In the genomic region with DNA sequence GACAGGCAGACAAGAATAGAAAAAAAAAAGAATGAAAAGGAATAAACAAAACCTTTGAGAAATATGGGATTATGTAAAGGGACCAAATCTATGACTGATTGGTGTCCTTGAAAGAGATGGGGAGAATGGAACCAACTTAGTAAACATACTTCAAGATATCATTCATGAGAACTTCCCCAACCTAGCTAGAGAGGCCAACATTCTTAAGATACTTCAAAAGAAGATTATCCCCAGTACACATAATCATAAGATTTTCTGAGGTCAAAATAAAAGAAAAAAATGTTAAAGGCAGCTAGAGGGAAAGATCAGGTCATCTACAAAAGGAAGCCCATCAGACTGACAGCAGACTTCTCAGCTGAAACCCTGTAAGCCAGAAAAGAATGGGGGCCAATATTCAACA, we compare ENCODE assay signal across 27 cellular contexts.
"Had no signal": no experiment of that assay in that cellular context is flagged by ENCODE, and none has a peak within 500 bp of the region (broad histone marks: within the 10 kb centered on the region; RNA-seq: fewer than 3 reads in every experiment).

No MANE protein-coding gene starts in this region.

- H3K4me3 ChIP-seq: heart right ventricle, hepatocyte, left ventricle myocardium inferior, lung, neural progenitor cell, ovary, prostate gland, spleen, suprapubic skin, thoracic aorta, tibial artery, upper lobe of right lung had no signal

- H2AFZ ChIP-seq: hepatocyte, neural progenitor cell had no signal

- DNase-seq: heart right ventricle; left ventricle myocardium inferior; mesendoderm; naive B cell; natural killer cell; nephron progenitor cell; ovary; posterior cingulate gyrus; retina; right cardiac atrium; small intestine; spleen; stimulated activated CD4-positive, alpha-beta T cell treated with anti-CD3 and anti-CD28 coated beads, Interleukin-4, amount 100 ng/mL, for 24 hours; stimulated activated naive CD4-positive, alpha-beta T cell; tibial artery; trophoblast cell; upper lobe of right lung had no signal

- ATAC-seq: heart right ventricle; natural killer cell; right cardiac atrium; sciatic nerve; stimulated activated effector memory CD8-positive, alpha-beta T cell treated with anti-CD3 and anti-CD28 coated beads, Interleukin-12 subunit alpha, Interleukin-12 subunit beta, amount 100 ng/mL, for 72 hours; upper lobe of right lung had no signal

- H3K9me3 ChIP-seq: neutrophil, ovary, prostate gland, suprapubic skin, thoracic aorta, upper lobe of right lung had no signal

- H3K79me2 ChIP-seq: hepatocyte had no signal

- H3K9ac ChIP-seq: neural progenitor cell had no signal

- H3K4me1 ChIP-seq: prostate gland, spleen, suprapubic skin, tibial artery, upper lobe of right lung had no signal

- H3K27me3 ChIP-seq: heart right ventricle, hepatocyte, neural progenitor cell, ovary, suprapubic skin, tibial artery, upper lobe of right lung had no signal

- FAIRE-seq: small intestine, urothelium cell line had no signal

- H3K27ac ChIP-seq: heart right ventricle, hepatocyte, left ventricle myocardium inferior, neural progenitor cell, neutrophil, ovary, prostate gland, spleen, suprapubic skin, thoracic aorta, tibial artery, upper lobe of right lung had no signal

- H3K4me2 ChIP-seq: hepatocyte, neural progenitor cell had no signal

- H3K36me3 ChIP-seq: neural progenitor cell, neutrophil, ovary, prostate gland, spleen, suprapubic skin, thoracic aorta, upper lobe of right lung had no signal
